In genomic region chr5:69369369-69370121, GRCh38 we compare ENCODE assay signal across 8 cellular contexts. TPM values are rescaled to one million over a fixed set of nuclear protein-coding genes. Genes with fewer than 3 reads are reported as not detected.
DNase-seq lines count a peak whose midpoint lies in the region; ATAC-seq and FAIRE-seq lines count a peak whose summit lies in the region.

Gene AK6 (minus strand): TSS chr5:69369520. CDS start chr5:69369490, 30 bp downstream.
Gene RAD17 (plus strand): TSS chr5:69369818. CDS start chr5:69372209, 2,391 bp downstream.
Gene TAF9 (minus strand): TSS chr5:69369520. CDS start chr5:69365737, 3,783 bp downstream.

- CTCF ChIA-PET in activated CD8-positive, alpha-beta memory T cell treated with anti-CD3 and anti-CD28 coated beads, Interleukin-2, amount 10 ng/mL, durations not matched to agents 7 days and 5 days (lab: Charles Lee), result interaction anchor here (0.6 to 1.6 kb wide), 3 partner anchors 22 to 327 kb away, joined by 3 to 4 read pairs (median 3); no protein-coding TSS in a partner anchor

- H3K18ac ChIP-seq in mesendoderm (ENCODE audit: low read length), result peak within 1 kb of the TSS; percentile 95

- FAIRE-seq in HTR-8/SVneo (lab: Jason Lieb, UNC), result peak; percentile 76

- no peak within 1 kb of the TSS for H2BK5ac ChIP-seq in mesendoderm (ENCODE audit: low read length)

- peaks cover 9% of the 10 kb centered on the region for H3K79me1 ChIP-seq in mesendoderm (ENCODE audit: low read length)

- H3K27me3 ChIP-seq in endocrine pancreas (ENCODE audit: control insufficient read depth, insufficient read depth, low read length) (no peaks in the 10 kb centered on the region), mesendoderm (ENCODE audit: insufficient read depth, low read length, poor library complexity) (no peaks in the 10 kb centered on the region)

- peak within 1 kb of the TSS; percentile 99 for H3K4me3 ChIP-seq in endocrine pancreas (ENCODE audit: control insufficient read depth, insufficient read depth, low read length)
- peak within 1 kb of the TSS; percentile 94 for H3K4me3 ChIP-seq in mesendoderm (ENCODE audit: low read length)

- peak within 1 kb of the TSS; percentile 95 for H3K27ac ChIP-seq in mesendoderm (ENCODE audit: low read depth, low read length)

- no peaks in the 10 kb centered on the region for H3K27me3 Mint-ChIP-seq in activated CD8-positive, alpha-beta memory T cell treated with anti-CD3 and anti-CD28 coated beads, Interleukin-2, amount 10 ng/mL, durations not matched to agents 7 days and 5 days

- peak within 1 kb of the TSS; percentile 16 for H2BK120ac ChIP-seq in mesendoderm (ENCODE audit: low read depth, low read length)

- peak within 1 kb of the TSS; percentile 88 for H3K9ac ChIP-seq in endocrine pancreas (ENCODE audit: control insufficient read depth, insufficient read depth, low read length)
- peak within 1 kb of the TSS; percentile 84 for H3K9ac ChIP-seq in mesendoderm (ENCODE audit: low read length)

- no peaks in the 10 kb centered on the region for H3K9me3 ChIP-seq in endocrine pancreas (ENCODE audit: control insufficient read depth, low read length)

- peaks cover 25% of the 10 kb centered on the region for H3K36me3 Mint-ChIP-seq in activated CD8-positive, alpha-beta memory T cell treated with anti-CD3 and anti-CD28 coated beads, Interleukin-2, amount 10 ng/mL, durations not matched to agents 7 days and 5 days

- H3K56ac ChIP-seq in mesendoderm (ENCODE audit: low read length), result peak within 1 kb of the TSS; percentile 74

- no peak within 1 kb of the TSS for H2BK15ac ChIP-seq in mesendoderm (replicated peaks; ENCODE audit: low read depth)

- peak within 1 kb of the TSS; percentile 98 for H3K27ac Mint-ChIP-seq in activated CD8-positive, alpha-beta memory T cell treated with anti-CD3 and anti-CD28 coated beads, Interleukin-2, amount 10 ng/mL, durations not matched to agents 7 days and 5 days

- DNase-seq in COLO829 (ENCODE audit: low spot score) (peak; percentile 44), HTR-8/SVneo (ENCODE audit: insufficient read length, low spot score) (peak; percentile 91), NOMO-1 treated with dmso at 0.1 percent for 144 hours (lab: John Stamatoyannopoulos, UW; ENCODE audit: unreplicated experiment) (peak; percentile 87), mesendoderm (peak; percentile 97)
- peak; percentile 96 for DNase-seq in activated CD8-positive, alpha-beta memory T cell treated with anti-CD3 and anti-CD28 coated beads, Interleukin-2, amount 10 ng/mL, durations not matched to agents 7 days and 5 days
- DNase-seq in stimulated activated CD8-positive, alpha-beta memory T cell treated with anti-CD3 and anti-CD28 coated beads, Interleukin-15, amount 100 ng/mL, for 1 hour (ENCODE audit: low read depth), result peak; percentile 82

- H3K9me3 Mint-ChIP-seq in activated CD8-positive, alpha-beta memory T cell treated with anti-CD3 and anti-CD28 coated beads, Interleukin-2, amount 10 ng/mL, durations not matched to agents 7 days and 5 days (ENCODE audit: low read depth), result no peaks in the 10 kb centered on the region

- H3K4me1 ChIP-seq in endocrine pancreas (ENCODE audit: control insufficient read depth, insufficient read depth, low read length) (peaks cover 26% of the 10 kb centered on the region), mesendoderm (ENCODE audit: control insufficient read depth, low read depth, low read length) (no peaks in the 10 kb centered on the region)

- peaks cover 48% of the 10 kb centered on the region for H3K4me1 Mint-ChIP-seq in activated CD8-positive, alpha-beta memory T cell treated with anti-CD3 and anti-CD28 coated beads, Interleukin-2, amount 10 ng/mL, durations not matched to agents 7 days and 5 days

- no peak within 1 kb of the TSS for H4K5ac ChIP-seq in mesendoderm (ENCODE audit: low read length)

- peak within 1 kb of the TSS; percentile 93 for H3K4me3 Mint-ChIP-seq in activated CD8-positive, alpha-beta memory T cell treated with anti-CD3 and anti-CD28 coated beads, Interleukin-2, amount 10 ng/mL, durations not matched to agents 7 days and 5 days

- ATAC-seq in GM21367 (IDR thresholded peaks at IDR 0.05; ENCODE audit: unreplicated experiment), result peak; percentile 85
- peak; percentile 95 for ATAC-seq in activated CD8-positive, alpha-beta memory T cell treated with anti-CD3 and anti-CD28 coated beads, Interleukin-2, amount 10 ng/mL, durations not matched to agents 7 days and 5 days

- H3K23ac ChIP-seq in mesendoderm (ENCODE audit: low read length), result no peak within 1 kb of the TSS

- no CpG with 5 or more reads among the region's 63 CpGs for WGBS in mesendoderm (ENCODE audit: extremely low coverage, insufficient coverage, low lambda C conversion rate)

- peak within 1 kb of the TSS; percentile 93 for H4K8ac ChIP-seq in mesendoderm (ENCODE audit: low read depth, low read length)

- peak within 1 kb of the TSS; percentile 82 for H3K4me2 ChIP-seq in mesendoderm (ENCODE audit: low read length)

- no peak within 1 kb of the TSS for H2AK5ac ChIP-seq in mesendoderm (ENCODE audit: low read length)

- H3K79me2 ChIP-seq in mesendoderm (ENCODE audit: control insufficient read depth, insufficient read depth, low read length), result peaks cover 40% of the 10 kb centered on the region

- H3K36me3 ChIP-seq in endocrine pancreas (ENCODE audit: control insufficient read depth, insufficient read depth, low read length) (no peaks in the 10 kb centered on the region), mesendoderm (ENCODE audit: control insufficient read depth, insufficient read depth, low read length) (peaks cover 5% of the 10 kb centered on the region)

- H3K4ac ChIP-seq in mesendoderm (ENCODE audit: low read depth, low read length), result peak within 1 kb of the TSS; percentile 86

RNA-seq across cellular contexts. Expression of gene AK6, which starts in this region (rescaled TPM):
- 10 to 100 TPM; 31.8 to 49.1 TPM for total RNA-seq in activated CD8-positive, alpha-beta memory T cell treated with anti-CD3 and anti-CD28 coated beads, Interleukin-2, amount 10 ng/mL, durations not matched to agents 7 days and 5 days
- 86.3 TPM for polyA plus RNA-seq in mesendoderm (2013, experiment 1 of 2)
- 88.1 TPM for polyA plus RNA-seq in mesendoderm (2013, experiment 2 of 2)

RNA-seq across cellular contexts. Expression of gene RAD17, which starts in this region (rescaled TPM):
- 10 to 100 TPM; 19.7 to 26.4 TPM for total RNA-seq in activated CD8-positive, alpha-beta memory T cell treated with anti-CD3 and anti-CD28 coated beads, Interleukin-2, amount 10 ng/mL, durations not matched to agents 7 days and 5 days
- polyA plus RNA-seq in mesendoderm (2013, experiment 1 of 2), result 23.9 TPM
- polyA plus RNA-seq in mesendoderm (2013, experiment 2 of 2), result 24.0 TPM

RNA-seq across cellular contexts. Expression of gene TAF9, which starts in this region (rescaled TPM):
- 10 to 100 TPM; 48.9 to 63.1 TPM for total RNA-seq in activated CD8-positive, alpha-beta memory T cell treated with anti-CD3 and anti-CD28 coated beads, Interleukin-2, amount 10 ng/mL, durations not matched to agents 7 days and 5 days
- 97.1 TPM for polyA plus RNA-seq in mesendoderm (2013, experiment 1 of 2)
- polyA plus RNA-seq in mesendoderm (2013, experiment 2 of 2), result 96.1 TPM

Comparison
In these comparisons a context has a peak if more than half of its experiments do, and no peak if none do; other contexts are left out.
1. Peak in every context shown above with its lines: DNase-seq, ATAC-seq, H3K4me3 ChIP-seq and H3K27ac ChIP-seq.
2. DNase-seq: peak in every context shown above with its lines; median percentile 97 in mesendoderm; 96 in activated CD8-positive, alpha-beta memory T cell treated with anti-CD3 and anti-CD28 coated beads, Interleukin-2, amount 10 ng/mL, durations not matched to agents 7 days and 5 days; 91 in HTR-8/SVneo; 87 in NOMO-1 treated with dmso at 0.1 percent for 144 hours; 82 in stimulated activated CD8-positive, alpha-beta memory T cell treated with anti-CD3 and anti-CD28 coated beads, Interleukin-15, amount 100 ng/mL, for 1 hour; 44 in COLO829.